ENCODE assay signal across 8 cellular contexts in genomic region chr10:6108631-6109443, GRCh38. TPM values are rescaled to one million over a fixed set of nuclear protein-coding genes. Genes with fewer than 3 reads are reported as not detected.
DNase-seq lines count a peak whose midpoint lies in the region; ATAC-seq, FAIRE-seq and TF ChIP-seq lines count a peak whose summit lies in the region.

No MANE protein-coding gene starts in this region.

- DNase-seq in CD4-positive, CD25-positive, alpha-beta regulatory T cell, result peak; percentile 22 to 74 (median 69)
- DNase-seq in GM18507 (ENCODE audit: extremely low spot score, insufficient read length, low read depth), result peak; percentile 51
- peak; percentile 61 for DNase-seq in RPMI7951 (ENCODE audit: low read depth)
- DNase-seq in cerebellar cortex (ENCODE audit: low spot score), result peak; percentile 58
- peak; percentile 42 for DNase-seq in HepG2 (ENCODE audit: low spot score)
- no peak for DNase-seq in HTR-8/SVneo (ENCODE audit: insufficient read length, low spot score)

- intact Hi-C loops in HepG2 (cut with micrococcal nuclease; ENCODE audit: unreplicated experiment), result loop anchor here (1.0 kb wide), 3 partner anchors 42 to 292 kb away; no protein-coding TSS in a partner anchor

- TF ChIP-seq EP300 in HepG2 (IDR thresholded peaks at IDR 0.05; ENCODE audit: low read depth in 2 of 2, low read length in 2 of 2) (no peak), HepG2 (CRISPR knock-in tag; IDR thresholded peaks at IDR 0.05; ENCODE audit: borderline replicate concordance) (no peak)

- H3K36me3 Mint-ChIP-seq in CD4-positive, CD25-positive, alpha-beta regulatory T cell, result peaks cover 43% of the 10 kb centered on the region

- peaks cover 22 to 35% (median 33%) of the 10 kb centered on the region in 4 donors for H3K4me1 Mint-ChIP-seq in CD4-positive, CD25-positive, alpha-beta regulatory T cell

- H2AFZ ChIP-seq in HepG2 (ENCODE audit: low read length), result no peak overlapping the region

- H3K9me3 Mint-ChIP-seq in CD4-positive, CD25-positive, alpha-beta regulatory T cell, result no peaks in the 10 kb centered on the region

- H3K4me3 Mint-ChIP-seq in CD4-positive, CD25-positive, alpha-beta regulatory T cell, result peak overlapping the region in 2 of 4 donors; percentile 50 to 63

- no peak overlapping the region for H3K4me2 ChIP-seq in HepG2 (ENCODE audit: low read depth, low read length)

- H4K20me1 ChIP-seq in HepG2 (ENCODE audit: insufficient read depth, low read length), result peaks cover 8% of the 10 kb centered on the region; the same call in 1 of the 2 replicates

- H3K9me3 ChIP-seq in CD4-positive, CD25-positive, alpha-beta regulatory T cell (ENCODE audit: control insufficient read depth in 2 of 2, low read length in 2 of 2), result no peaks in the 10 kb centered on the region
- no peaks in the 10 kb centered on the region for H3K9me3 ChIP-seq in HepG2 (ENCODE audit: low read length)

- no TSS peak for BruUV-seq in HepG2 (replicated peaks; lab: Mats Ljungman, UMichigan)

- peak; percentile 67 for TF ChIP-seq CTCF in HepG2 (CRISPR knock-in tag; IDR thresholded peaks at IDR 0.05)

- H3K27ac Mint-ChIP-seq in CD4-positive, CD25-positive, alpha-beta regulatory T cell, result peak overlapping the region in 2 of 3 donors; percentile 39 to 85

- CTCF ChIA-PET in HepG2 (lab: Yijun Ruan, JAX; ENCODE audit: low intra/inter-chr PET ratio, low total read pairs), result interaction anchor here (1.8 to 2.1 kb wide), 3 partner anchors 20 to 293 kb away, joined by 4 to 25 read pairs (median 14); partner anchors contain the start of gene RBM17

- FAIRE-seq in GM18507 (lab: Jason Lieb, UNC) (peak; percentile 81), HepG2 (lab: Jason Lieb, UNC) (peak; percentile 78), HTR-8/SVneo (lab: Jason Lieb, UNC) (no peak)

- H3K79me2 ChIP-seq in HepG2 (ENCODE audit: insufficient read depth, low read length), result peaks cover 6% of the 10 kb centered on the region

- peaks cover 13% of the 10 kb centered on the region for H3K4me1 ChIP-seq in CD4-positive, CD25-positive, alpha-beta regulatory T cell (ENCODE audit: control insufficient read depth, insufficient read depth, low read length, poor library complexity, severe bottlenecking)
- peaks cover 13% of the 10 kb centered on the region for H3K4me1 ChIP-seq in HepG2 (ENCODE audit: insufficient read depth, low read length)

- peak overlapping the region; percentile 26 for H3K4me3 ChIP-seq in CD4-positive, CD25-positive, alpha-beta regulatory T cell (ENCODE audit: low read depth, low read length)
- H3K4me3 ChIP-seq in HepG2 (replicated peaks in 1 of 3; ENCODE audit: insufficient read depth in 1 of 3, low read depth in 2 of 3, low read length in 3 of 3), result no peak overlapping the region

- in situ Hi-C loops in HepG2 (cut with HindIII; ENCODE audit: extremely low pct_ligation_motif_present, low pct_unique_long_range_greater_than_20kb), result loop anchor here (5.0 kb wide), 1 partner anchor 298 kb away; no protein-coding TSS in a partner anchor

- no peak for TF ChIP-seq POLR2A in HepG2 (IDR thresholded peaks at IDR 0.05; ENCODE audit: insufficient read depth in 1 of 2, low read depth in 2 of 2, low read length in 2 of 2)

- H3K36me3 ChIP-seq in CD4-positive, CD25-positive, alpha-beta regulatory T cell (ENCODE audit: control insufficient read depth, insufficient read depth, low read length), result peaks cover 86% of the 10 kb centered on the region
- peaks cover 31 to 89% of the 10 kb centered on the region in 2 experiments for H3K36me3 ChIP-seq in HepG2 (replicated peaks in 1 of 2; ENCODE audit: control insufficient read depth in 1 of 2, insufficient read depth in 2 of 2, low read length in 2 of 2)

- no peaks in the 10 kb centered on the region for H3K27me3 Mint-ChIP-seq in CD4-positive, CD25-positive, alpha-beta regulatory T cell

- 69% methylated on average over 10 of the region's 12 CpGs for WGBS in HepG2 (ENCODE audit: low lambda C conversion rate)

- POLR2A ChIA-PET in HepG2 (lab: Yijun Ruan, JAX), result no interaction called here

- H3K27me3 ChIP-seq in CD4-positive, CD25-positive, alpha-beta regulatory T cell (ENCODE audit: control insufficient read depth, insufficient read depth, low read length), result no peaks in the 10 kb centered on the region
- no peaks in the 10 kb centered on the region for H3K27me3 ChIP-seq in HepG2 (ENCODE audit: control insufficient read depth in 1 of 2, insufficient read depth in 2 of 2, low read length in 2 of 2)

- ATAC-seq in CD4-positive, CD25-positive, alpha-beta regulatory T cell (ENCODE audit: low read depth in 2 of 2), result peak; percentile 57 to 60
- ATAC-seq in HepG2 (no peak), HG03095 (IDR thresholded peaks at IDR 0.05; ENCODE audit: unreplicated experiment) (no peak), GM19455 (IDR thresholded peaks at IDR 0.05; ENCODE audit: unreplicated experiment) (no peak)

- TF ChIP-seq RAD21 in HepG2 (CRISPR knock-in tag; IDR thresholded peaks at IDR 0.05), result peak; percentile 50; the same call in 1 of the 2 replicates

- H3K9ac ChIP-seq in HepG2 (ENCODE audit: insufficient read depth, low read depth, low read length), result no peak overlapping the region

- peak overlapping the region; percentile 35 for H3K27ac ChIP-seq in CD4-positive, CD25-positive, alpha-beta regulatory T cell (ENCODE audit: insufficient read depth, low read length, poor library complexity, severe bottlenecking)
- H3K27ac ChIP-seq in HepG2 (ENCODE audit: extremely low read length, insufficient read depth, low read length), result no peak overlapping the region

TF ChIP-seq in HepG2, 621 proteins besides CTCF, POLR2A, EP300 and RAD21 (continues in another document):
- TF ChIP-seq EEA1 (CRISPR knock-in tag; IDR thresholded peaks at IDR 0.05; ENCODE audit: borderline replicate concordance), result no peak

RNA-seq across cellular contexts. Expression of gene RBM17, which starts 20.0 kb away (rescaled TPM):
- total RNA-seq in CD4-positive, CD25-positive, alpha-beta regulatory T cell, result 168 TPM
- polyA plus RNA-seq in CD4-positive, CD25-positive, alpha-beta regulatory T cell, result 10 to 100 TPM; 63.6 to 88.2 (median 65.7) TPM
- 39.4 and 40.2 TPM in 2 replicates for total RNA-seq in RPMI7951 (2014; rRNA removed; shearing (Covaris generic))
- 63.3 and 77.5 TPM in 2 replicates for total RNA-seq in HepG2 (2016; rRNA removed; fragmentation: Illumina TruSeq; extraction: Trizol)
- 28.7 and 33.2 TPM in 2 replicates for total RNA-seq in HepG2 (2016; cell fraction: cytosol; rRNA removed; fragmentation: Illumina TruSeq; extraction: Trizol; ENCODE audit: low read depth)
- 57.4 and 73.5 TPM in 2 replicates for total RNA-seq in HepG2 (2016; cell fraction: insoluble cytoplasmic fraction; rRNA removed; fragmentation: Illumina TruSeq; extraction: Trizol)
- total RNA-seq in HepG2 (2016; cell fraction: membrane; rRNA removed; fragmentation: Illumina TruSeq; extraction: Trizol), result 62.2 and 67.8 TPM in 2 replicates
- total RNA-seq in HepG2 (2016; cell fraction: nucleus; rRNA removed; fragmentation: Illumina TruSeq; extraction: Trizol), result 64.2 and 72.7 TPM in 2 replicates
- polyA plus RNA-seq in HepG2 (2011; rRNA removed), result 26.6 and 30.7 TPM in 2 replicates
- 13.0 and 14.3 TPM in 2 replicates for polyA plus RNA-seq in HepG2 (2011; cell fraction: cytosol; rRNA removed)
- polyA plus RNA-seq in HepG2 (2011; cell fraction: nucleus; rRNA removed), result 71.7 and 86.3 TPM in 2 replicates
- polyA plus RNA-seq in HepG2 (2012), result 46.3 and 82.5 TPM in 2 replicates
- polyA plus RNA-seq in HepG2 (2016; cell fraction: cytosol; fragmentation: Illumina TruSeq; extraction: Trizol; ENCODE audit: low read depth), result 55.3 and 78.7 TPM in 2 replicates
- 145 and 152 TPM in 2 replicates for polyA plus RNA-seq in HepG2 (2016; cell fraction: insoluble cytoplasmic fraction; fragmentation: Illumina TruSeq; extraction: Trizol; ENCODE audit: low read depth)
- polyA plus RNA-seq in HepG2 (2016; cell fraction: membrane; fragmentation: Illumina TruSeq; extraction: Trizol; ENCODE audit: low read depth), result 95.4 and 110 TPM in 2 replicates
- 232 and 242 TPM in 2 replicates for polyA plus RNA-seq in HepG2 (2016; cell fraction: nucleus; fragmentation: Illumina TruSeq; extraction: Trizol; ENCODE audit: insufficient read depth, low read depth)
- polyA minus RNA-seq in HepG2 (2011; rRNA and poly(A)+ RNA removed; ENCODE audit: low replicate concordance), result 15.7 and 19.9 TPM in 2 replicates
- polyA minus RNA-seq in HepG2 (2011; cell fraction: cytosol; rRNA and poly(A)+ RNA removed), result 7.2 and 7.9 TPM in 2 replicates
- 48.2 and 50.1 TPM in 2 replicates for polyA minus RNA-seq in HepG2 (2011; cell fraction: nucleus; rRNA and poly(A)+ RNA removed)

RNA-seq across cellular contexts. Expression of gene IL2RA, which starts 46.7 kb away (rescaled TPM):
- 220 TPM for total RNA-seq in CD4-positive, CD25-positive, alpha-beta regulatory T cell
- 100 to 1,000 TPM; 159 to 261 (median 179) TPM for polyA plus RNA-seq in CD4-positive, CD25-positive, alpha-beta regulatory T cell
- not detected in 2 replicates for total RNA-seq in RPMI7951 (2014; rRNA removed; shearing (Covaris generic))
- total RNA-seq in HepG2 (2016; rRNA removed; fragmentation: Illumina TruSeq; extraction: Trizol), result not detected in 2 replicates
- not detected in 2 replicates for total RNA-seq in HepG2 (2016; cell fraction: cytosol; rRNA removed; fragmentation: Illumina TruSeq; extraction: Trizol; ENCODE audit: low read depth)
- not detected in 2 replicates for total RNA-seq in HepG2 (2016; cell fraction: insoluble cytoplasmic fraction; rRNA removed; fragmentation: Illumina TruSeq; extraction: Trizol)
- not detected in 2 replicates for total RNA-seq in HepG2 (2016; cell fraction: membrane; rRNA removed; fragmentation: Illumina TruSeq; extraction: Trizol)
- not detected in 2 replicates for total RNA-seq in HepG2 (2016; cell fraction: nucleus; rRNA removed; fragmentation: Illumina TruSeq; extraction: Trizol)
- polyA plus RNA-seq in HepG2 (2011; rRNA removed), result not detected in 2 replicates
- not detected in 2 replicates for polyA plus RNA-seq in HepG2 (2011; cell fraction: cytosol; rRNA removed)
- polyA plus RNA-seq in HepG2 (2011; cell fraction: nucleus; rRNA removed), result not detected in 2 replicates
- polyA plus RNA-seq in HepG2 (2012), result not detected in 2 replicates
- polyA plus RNA-seq in HepG2 (2016; cell fraction: cytosol; fragmentation: Illumina TruSeq; extraction: Trizol; ENCODE audit: low read depth), result not detected in 2 replicates
- not detected in 2 replicates for polyA plus RNA-seq in HepG2 (2016; cell fraction: insoluble cytoplasmic fraction; fragmentation: Illumina TruSeq; extraction: Trizol; ENCODE audit: low read depth)
- polyA plus RNA-seq in HepG2 (2016; cell fraction: membrane; fragmentation: Illumina TruSeq; extraction: Trizol; ENCODE audit: low read depth), result not detected in 2 replicates
- not detected in 2 replicates for polyA plus RNA-seq in HepG2 (2016; cell fraction: nucleus; fragmentation: Illumina TruSeq; extraction: Trizol; ENCODE audit: insufficient read depth, low read depth)
- not detected in 2 replicates for polyA minus RNA-seq in HepG2 (2011; rRNA and poly(A)+ RNA removed; ENCODE audit: low replicate concordance)
- not detected in 2 replicates for polyA minus RNA-seq in HepG2 (2011; cell fraction: cytosol; rRNA and poly(A)+ RNA removed)
- not detected in 2 replicates for polyA minus RNA-seq in HepG2 (2011; cell fraction: nucleus; rRNA and poly(A)+ RNA removed)

Comparison
In these comparisons a context has a peak if more than half of its experiments do, and no peak if none do; other contexts are left out.
1. ATAC-seq: peak in CD4-positive, CD25-positive, alpha-beta regulatory T cell (2 of 2); none in HepG2 (single experiment), HG03095 (single experiment) and GM19455 (single experiment).
2. RNA of gene IL2RA, which starts 46.7 kb away (total RNA-seq): 220 TPM in CD4-positive, CD25-positive, alpha-beta regulatory T cell (single experiment); not detected in RPMI7951 and not detected in HepG2; every median in the first group is over 100 times any median in the second.